1 cellular context compared by ENCODE assay signal in the genomic region with DNA sequence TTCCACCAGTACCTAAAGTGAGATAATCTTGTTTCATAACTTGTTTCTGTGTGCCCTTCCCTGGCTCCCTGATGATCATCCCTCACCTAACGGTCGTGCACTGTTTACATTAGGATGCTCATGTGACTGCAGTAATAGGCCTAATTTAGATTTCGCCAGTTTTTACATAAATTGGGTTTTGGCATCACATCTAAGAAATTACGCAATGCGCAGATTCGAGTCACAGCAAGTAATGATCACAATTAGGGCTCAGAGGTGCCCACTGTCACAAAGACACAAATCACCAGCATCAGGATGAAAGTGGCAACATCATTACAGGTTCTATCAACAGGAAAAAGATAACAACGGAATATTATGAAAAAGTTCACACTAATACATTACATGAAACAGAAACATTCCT.
TF ChIP-seq lines count a peak whose summit lies in the region.

No MANE protein-coding gene starts in this region.

TF ChIP-seq in H1, 55 proteins besides CTCF, POLR2A, EP300 and RAD21 (continued from another document):
- no peak for TF ChIP-seq GABPA (IDR thresholded peaks at IDR 0.05; ENCODE audit: borderline replicate concordance, insufficient read depth, low read length)
